Comparison of ENCODE assay signal across 36 cellular contexts in the genomic region with DNA sequence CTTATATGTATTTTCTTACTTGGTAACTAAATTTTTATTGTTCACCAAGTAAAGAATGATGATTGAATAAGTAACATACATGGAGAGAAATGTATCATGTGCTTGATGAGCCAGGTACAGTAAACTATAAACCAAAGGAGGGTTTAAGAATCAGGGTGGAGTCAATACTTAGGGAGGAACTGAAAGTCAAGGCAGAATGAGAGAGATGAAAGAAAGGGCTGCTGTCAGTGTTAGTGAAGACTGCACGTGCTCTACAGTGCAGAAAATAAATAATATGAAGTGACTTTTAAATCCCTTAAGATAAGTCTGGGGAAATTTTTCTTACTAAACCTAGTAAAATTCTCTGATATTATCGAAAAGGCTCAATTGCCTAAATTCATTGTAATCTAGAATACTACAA.
"Had no signal": no experiment of that assay in that cellular context is flagged by ENCODE, and none has a peak within 500 bp of the region (broad histone marks: within the 10 kb centered on the region; RNA-seq: fewer than 3 reads in every experiment).

No MANE protein-coding gene starts in this region.

- H3K27me3 ChIP-seq: adrenal gland, body of pancreas, brain microvascular endothelial cell, breast epithelium had no signal

- H3K4me1 ChIP-seq: adrenal gland, body of pancreas, breast epithelium had no signal

- H3K27ac ChIP-seq: adrenal gland, body of pancreas, brain microvascular endothelial cell, breast epithelium, WERI-Rb-1 had no signal

- FAIRE-seq: astrocyte, colon had no signal

- ATAC-seq: activated CD4-positive, alpha-beta T cell treated with anti-CD3 and anti-CD28 coated beads for 36 hours; activated CD4-positive, CD25-positive, alpha-beta regulatory T cell treated with anti-CD3 and anti-CD28 coated beads, Interleukin-2, amount 50 U/mL, for 24 hours; activated CD8-positive, alpha-beta T cell treated with anti-CD3 and anti-CD28 coated beads, Interleukin-2, amount 10 ng/mL, durations not matched to agents 7 days and 5 days; activated naive CD4-positive, alpha-beta T cell treated with anti-CD3 and anti-CD28 coated beads, Interleukin-2, amount 50 U/mL, for 72 hours; activated T-cell treated with anti-CD3 and anti-CD28 coated beads, Interleukin-2, amount 50 U/mL, for 4 hours; activated T-cell treated with anti-CD3 and anti-CD28 coated beads, Interleukin-2, amount 50 U/mL, for 72 hours; activated T-helper 17 cell treated with anti-CD3 and anti-CD28 coated beads, Interleukin-2, amount 50 U/mL, for 72 hours; body of pancreas; WTC11 had no signal

- DNase-seq: activated CD4-positive, alpha-beta memory T cell treated with anti-CD3 and anti-CD28 coated beads, Interleukin-2, amount 10 ng/mL, durations not matched to agents 7 days and 5 days; activated CD4-positive, alpha-beta T cell treated with anti-CD3 and anti-CD28 coated beads for 1 hour; activated CD4-positive, alpha-beta T cell treated with anti-CD3 and anti-CD28 coated beads for 36 hours; activated CD4-positive, alpha-beta T cell treated with anti-CD3 and anti-CD28 coated beads for 48 hours; activated CD4-positive, alpha-beta T cell treated with anti-CD3 and anti-CD28 coated beads, Interleukin-2, amount 10 ng/mL, durations not matched to agents 7 days and 5 days; activated CD4-positive, alpha-beta T cell treated with anti-CD3 and anti-CD28 coated beads, Interleukin-2, amount 50 U/mL, for 48 hours; activated CD4-positive, CD25-positive, alpha-beta regulatory T cell; activated CD8-positive, alpha-beta memory T cell treated with anti-CD3 and anti-CD28 coated beads for 24 hours; activated CD8-positive, alpha-beta memory T cell treated with anti-CD3 and anti-CD28 coated beads, Interleukin-2, amount 50 U/mL, for 4 hours; activated CD8-positive, alpha-beta T cell treated with anti-CD3 and anti-CD28 coated beads, Interleukin-2, amount 10 ng/mL, durations not matched to agents 7 days and 5 days; activated effector memory CD4-positive, alpha-beta T cell treated with anti-CD3 and anti-CD28 coated beads, Interleukin-2, amount 50 U/mL, for 16 hours; activated gamma-delta T cell treated with Interleukin-2 at 50 U/mL for 16 hours; activated naive CD4-positive, alpha-beta T cell; activated naive CD4-positive, alpha-beta T cell treated with anti-CD3 and anti-CD28 coated beads for 36 hours; activated naive CD4-positive, alpha-beta T cell treated with anti-CD3 and anti-CD28 coated beads, Interleukin-2, amount 50 U/mL, for 16 hours; activated naive CD8-positive, alpha-beta T cell treated with anti-CD3 and anti-CD28 coated beads for 36 hours; activated T-cell treated with anti-CD3 and anti-CD28 coated beads for 4 hours; activated T-cell treated with anti-CD3 and anti-CD28 coated beads, Interleukin-2, amount 50 U/mL, for 1 hour; activated T-cell treated with anti-CD3 and anti-CD28 coated beads, Interleukin-2, amount 50 U/mL, for 4 hours; activated T-cell treated with anti-CD3 and anti-CD28 coated beads, Interleukin-2, amount 50 U/mL, for 72 hours; adrenal gland; amniotic stem cell; aorta; body of pancreas; brain microvascular endothelial cell; central memory CD4-positive, alpha-beta T cell; T-helper 2 cell; T-helper 9 cell; WERI-Rb-1 had no signal

- H3K9me3 ChIP-seq: adrenal gland, body of pancreas, breast epithelium had no signal

- H3K36me3 ChIP-seq: adrenal gland, brain microvascular endothelial cell, breast epithelium, WERI-Rb-1 had no signal

- H3K4me3 ChIP-seq: adrenal gland, body of pancreas, breast epithelium had no signal
